Comparison of ENCODE assay signal across 33 cellular contexts in the genomic region with DNA sequence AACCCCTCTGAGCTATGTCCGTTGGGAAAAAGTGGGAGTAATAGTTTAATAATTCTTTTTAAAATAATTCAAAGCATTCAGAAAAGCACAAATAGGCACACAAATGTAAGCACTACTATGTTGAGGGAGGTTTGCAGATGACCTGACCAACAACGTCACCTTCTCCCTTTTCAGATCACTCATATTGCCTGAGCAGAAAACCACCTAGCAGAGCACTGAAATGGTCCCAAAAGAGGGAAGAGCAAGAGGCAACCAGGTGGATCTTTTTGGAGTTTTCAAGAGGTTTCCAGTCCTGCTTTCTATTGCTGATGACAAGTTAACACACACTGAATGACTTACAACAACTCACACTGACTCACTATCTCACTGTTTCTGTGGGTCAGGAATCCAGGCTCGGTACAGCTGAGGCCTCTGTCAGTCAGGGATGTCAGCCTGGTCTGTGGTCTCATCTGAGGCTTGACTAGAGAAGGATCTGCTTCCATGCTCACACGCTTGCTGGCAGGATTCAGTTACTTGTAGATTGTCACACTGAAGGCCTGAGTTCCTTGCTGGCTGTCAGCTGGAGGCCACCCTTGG. TPM values are rescaled to one million over a fixed set of nuclear protein-coding genes. Genes with fewer than 3 reads are reported as not detected.
"Had no signal": no experiment of that assay in that cellular context is flagged by ENCODE, and none has a peak within 500 bp of the region (broad histone marks: within the 10 kb centered on the region; RNA-seq: fewer than 3 reads in every experiment).

No MANE protein-coding gene starts in this region.

- H3K4me1 ChIP-seq: ascending aorta, esophagus muscularis mucosa, foreskin keratinocyte, gastrocnemius medialis had no signal

- ATAC-seq: activated CD4-positive, alpha-beta T cell treated with anti-CD3 and anti-CD28 coated beads for 36 hours; activated CD8-positive, alpha-beta memory T cell treated with anti-CD3 and anti-CD28 coated beads, Interleukin-2, amount 10 ng/mL, durations not matched to agents 7 days and 5 days; activated CD8-positive, alpha-beta T cell treated with anti-CD3 and anti-CD28 coated beads, Interleukin-2, amount 10 ng/mL, durations not matched to agents 7 days and 5 days; activated naive CD4-positive, alpha-beta T cell treated with anti-CD3 and anti-CD28 coated beads, Interleukin-2, amount 50 U/mL, for 72 hours; effector memory CD8-positive, alpha-beta T cell; foreskin keratinocyte; gastrocnemius medialis; heart left ventricle had no signal

- H3K27ac ChIP-seq: ascending aorta, esophagus muscularis mucosa, foreskin keratinocyte, gastrocnemius medialis, heart left ventricle had no signal

- H3K9me3 ChIP-seq: ascending aorta, gastrocnemius medialis had no signal

- FAIRE-seq: colon had no signal

- DNase-seq: activated CD4-positive, alpha-beta memory T cell treated with anti-CD3 and anti-CD28 coated beads for 36 hours; activated CD4-positive, alpha-beta T cell treated with anti-CD3 and anti-CD28 coated beads for 36 hours; activated CD4-positive, alpha-beta T cell treated with anti-CD3 and anti-CD28 coated beads, Interleukin-2, amount 10 ng/mL, durations not matched to agents 24 days and 14 days; activated CD4-positive, CD25-positive, alpha-beta regulatory T cell; activated CD4-positive, CD25-positive, alpha-beta regulatory T cell treated with anti-CD3 and anti-CD28 coated beads, Interleukin-2, amount 50 U/mL, for 72 hours; activated CD8-positive, alpha-beta memory T cell treated with anti-CD3 and anti-CD28 coated beads, Interleukin-2, amount 10 ng/mL, durations not matched to agents 7 days and 5 days; activated CD8-positive, alpha-beta memory T cell treated with anti-CD3 and anti-CD28 coated beads, Interleukin-2, amount 50 U/mL, for 4 hours; activated CD8-positive, alpha-beta T cell treated with anti-CD3 and anti-CD28 coated beads, Interleukin-2, amount 10 ng/mL, durations not matched to agents 7 days and 5 days; activated gamma-delta T cell; activated naive CD4-positive, alpha-beta T cell; activated naive CD4-positive, alpha-beta T cell treated with anti-CD3 and anti-CD28 coated beads, Interleukin-2, amount 10 ng/mL, durations not matched to agents 7 days and 5 days; activated naive CD8-positive, alpha-beta T cell treated with anti-CD3 and anti-CD28 coated beads, Interleukin-2, amount 10 ng/mL, durations not matched to agents 7 days and 5 days; activated T-cell treated with anti-CD3 and anti-CD28 coated beads, Interleukin-2, amount 50 U/mL, for 1 hour; activated T-cell treated with anti-CD3 and anti-CD28 coated beads, Interleukin-2, amount 50 U/mL, for 48 hours; caudate nucleus; cortex of kidney; dermis blood vessel endothelial cell; effector CD4-positive, alpha-beta T cell; effector memory CD8-positive, alpha-beta T cell; erythroblast; foreskin keratinocyte; gastrocnemius medialis; glutamatergic neuron; heart left ventricle; T-helper 2 cell had no signal

- H3K27me3 ChIP-seq: ascending aorta, gastrocnemius medialis had no signal

- H3K4me3 ChIP-seq: ascending aorta, esophagus muscularis mucosa, gastrocnemius medialis, heart left ventricle had no signal

- H3K36me3 ChIP-seq: ascending aorta, esophagus muscularis mucosa, gastrocnemius medialis, heart left ventricle had no signal

RNA-seq across cellular contexts. Expression of gene PGA3, which starts 4.3 kb away (rescaled TPM):
- total RNA-seq: activated CD4-positive, alpha-beta memory T cell treated with anti-CD3 and anti-CD28 coated beads for 36 hours; activated CD4-positive, alpha-beta T cell treated with anti-CD3 and anti-CD28 coated beads for 36 hours; activated CD4-positive, alpha-beta T cell treated with anti-CD3 and anti-CD28 coated beads, Interleukin-2, amount 10 ng/mL, durations not matched to agents 24 days and 14 days; activated CD8-positive, alpha-beta memory T cell treated with anti-CD3 and anti-CD28 coated beads for 36 hours; activated CD8-positive, alpha-beta memory T cell treated with anti-CD3 and anti-CD28 coated beads, Interleukin-2, amount 10 ng/mL, durations not matched to agents 7 days and 5 days; activated CD8-positive, alpha-beta T cell treated with anti-CD3 and anti-CD28 coated beads, Interleukin-2, amount 10 ng/mL, durations not matched to agents 7 days and 5 days; activated naive CD4-positive, alpha-beta T cell treated with anti-CD3 and anti-CD28 coated beads, Interleukin-2, amount 50 U/mL, for 72 hours; activated naive CD8-positive, alpha-beta T cell treated with anti-CD3 and anti-CD28 coated beads, Interleukin-2, amount 10 ng/mL, durations not matched to agents 7 days and 5 days; activated T-helper 1 cell treated with anti-CD3 and anti-CD28 coated beads, Interleukin-12 subunit alpha, Interleukin-12 subunit beta, Interleukin-2, Interleukin-4 antibody, amounts not matched to agents 30 ng/mL and 10 ng/mL and 1 ng/mL, durations not matched to agents 14 hours and 24 hours and 36 hours; chondrocyte; dermis blood vessel endothelial cell; foreskin keratinocyte; gastrocnemius medialis; T-helper 1 cell treated with Interleukin-12 subunit alpha and Interleukin-12 subunit beta and Interleukin-4 antibody, amounts not matched to agents 30 ng/mL and 1 ng/mL, for 36 hours had no signal
- polyA plus RNA-seq: foreskin keratinocyte had no signal

RNA-seq across cellular contexts. Expression of gene PGA4, which starts 23.1 kb away (rescaled TPM):
- total RNA-seq: activated CD4-positive, alpha-beta memory T cell treated with anti-CD3 and anti-CD28 coated beads for 36 hours; activated CD4-positive, alpha-beta T cell treated with anti-CD3 and anti-CD28 coated beads for 36 hours; activated CD4-positive, alpha-beta T cell treated with anti-CD3 and anti-CD28 coated beads, Interleukin-2, amount 10 ng/mL, durations not matched to agents 24 days and 14 days; activated CD8-positive, alpha-beta memory T cell treated with anti-CD3 and anti-CD28 coated beads for 36 hours; activated CD8-positive, alpha-beta memory T cell treated with anti-CD3 and anti-CD28 coated beads, Interleukin-2, amount 10 ng/mL, durations not matched to agents 7 days and 5 days; activated CD8-positive, alpha-beta T cell treated with anti-CD3 and anti-CD28 coated beads, Interleukin-2, amount 10 ng/mL, durations not matched to agents 7 days and 5 days; activated naive CD4-positive, alpha-beta T cell treated with anti-CD3 and anti-CD28 coated beads, Interleukin-2, amount 50 U/mL, for 72 hours; activated naive CD8-positive, alpha-beta T cell treated with anti-CD3 and anti-CD28 coated beads, Interleukin-2, amount 10 ng/mL, durations not matched to agents 7 days and 5 days; activated T-helper 1 cell treated with anti-CD3 and anti-CD28 coated beads, Interleukin-12 subunit alpha, Interleukin-12 subunit beta, Interleukin-2, Interleukin-4 antibody, amounts not matched to agents 30 ng/mL and 10 ng/mL and 1 ng/mL, durations not matched to agents 14 hours and 24 hours and 36 hours; chondrocyte; dermis blood vessel endothelial cell; foreskin keratinocyte; T-helper 1 cell treated with Interleukin-12 subunit alpha and Interleukin-12 subunit beta and Interleukin-4 antibody, amounts not matched to agents 30 ng/mL and 1 ng/mL, for 36 hours had no signal
- polyA plus RNA-seq: foreskin keratinocyte had no signal

RNA-seq across cellular contexts. Expression of gene PGA5, which starts 41.9 kb away (rescaled TPM):
- total RNA-seq: activated CD4-positive, alpha-beta memory T cell treated with anti-CD3 and anti-CD28 coated beads for 36 hours; activated CD4-positive, alpha-beta T cell treated with anti-CD3 and anti-CD28 coated beads for 36 hours; activated CD4-positive, alpha-beta T cell treated with anti-CD3 and anti-CD28 coated beads, Interleukin-2, amount 10 ng/mL, durations not matched to agents 24 days and 14 days; activated CD8-positive, alpha-beta memory T cell treated with anti-CD3 and anti-CD28 coated beads for 36 hours; activated CD8-positive, alpha-beta memory T cell treated with anti-CD3 and anti-CD28 coated beads, Interleukin-2, amount 10 ng/mL, durations not matched to agents 7 days and 5 days; activated CD8-positive, alpha-beta T cell treated with anti-CD3 and anti-CD28 coated beads, Interleukin-2, amount 10 ng/mL, durations not matched to agents 7 days and 5 days; activated naive CD4-positive, alpha-beta T cell treated with anti-CD3 and anti-CD28 coated beads, Interleukin-2, amount 50 U/mL, for 72 hours; activated naive CD8-positive, alpha-beta T cell treated with anti-CD3 and anti-CD28 coated beads, Interleukin-2, amount 10 ng/mL, durations not matched to agents 7 days and 5 days; activated T-helper 1 cell treated with anti-CD3 and anti-CD28 coated beads, Interleukin-12 subunit alpha, Interleukin-12 subunit beta, Interleukin-2, Interleukin-4 antibody, amounts not matched to agents 30 ng/mL and 10 ng/mL and 1 ng/mL, durations not matched to agents 14 hours and 24 hours and 36 hours; chondrocyte; dermis blood vessel endothelial cell; foreskin keratinocyte; gastrocnemius medialis; T-helper 1 cell treated with Interleukin-12 subunit alpha and Interleukin-12 subunit beta and Interleukin-4 antibody, amounts not matched to agents 30 ng/mL and 1 ng/mL, for 36 hours had no signal
- polyA plus RNA-seq: foreskin keratinocyte had no signal
